ENCODE assay signal across 1 cellular context in genomic region chr12:19683178-19683927, GRCh38.
TF ChIP-seq lines count a peak whose summit lies in the region.

No MANE protein-coding gene starts in this region.

TF ChIP-seq in PFSK-1, 5 proteins besides CTCF, POLR2A, EP300 and RAD21 (continued from another document):
- TF ChIP-seq, protein P1, sequence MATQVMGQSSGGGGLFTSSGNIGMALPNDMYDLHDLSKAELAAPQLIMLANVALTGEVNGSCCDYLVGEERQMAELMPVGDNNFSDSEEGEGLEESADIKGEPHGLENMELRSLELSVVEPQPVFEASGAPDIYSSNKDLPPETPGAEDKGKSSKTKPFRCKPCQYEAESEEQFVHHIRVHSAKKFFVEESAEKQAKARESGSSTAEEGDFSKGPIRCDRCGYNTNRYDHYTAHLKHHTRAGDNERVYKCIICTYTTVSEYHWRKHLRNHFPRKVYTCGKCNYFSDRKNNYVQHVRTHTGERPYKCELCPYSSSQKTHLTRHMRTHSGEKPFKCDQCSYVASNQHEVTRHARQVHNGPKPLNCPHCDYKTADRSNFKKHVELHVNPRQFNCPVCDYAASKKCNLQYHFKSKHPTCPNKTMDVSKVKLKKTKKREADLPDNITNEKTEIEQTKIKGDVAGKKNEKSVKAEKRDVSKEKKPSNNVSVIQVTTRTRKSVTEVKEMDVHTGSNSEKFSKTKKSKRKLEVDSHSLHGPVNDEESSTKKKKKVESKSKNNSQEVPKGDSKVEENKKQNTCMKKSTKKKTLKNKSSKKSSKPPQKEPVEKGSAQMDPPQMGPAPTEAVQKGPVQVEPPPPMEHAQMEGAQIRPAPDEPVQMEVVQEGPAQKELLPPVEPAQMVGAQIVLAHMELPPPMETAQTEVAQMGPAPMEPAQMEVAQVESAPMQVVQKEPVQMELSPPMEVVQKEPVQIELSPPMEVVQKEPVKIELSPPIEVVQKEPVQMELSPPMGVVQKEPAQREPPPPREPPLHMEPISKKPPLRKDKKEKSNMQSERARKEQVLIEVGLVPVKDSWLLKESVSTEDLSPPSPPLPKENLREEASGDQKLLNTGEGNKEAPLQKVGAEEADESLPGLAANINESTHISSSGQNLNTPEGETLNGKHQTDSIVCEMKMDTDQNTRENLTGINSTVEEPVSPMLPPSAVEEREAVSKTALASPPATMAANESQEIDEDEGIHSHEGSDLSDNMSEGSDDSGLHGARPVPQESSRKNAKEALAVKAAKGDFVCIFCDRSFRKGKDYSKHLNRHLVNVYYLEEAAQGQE (IDR thresholded peaks at IDR 0.05; ENCODE audit: insufficient read depth in 1 of 2, low read depth in 2 of 2, low read length in 2 of 2), result no peak
